32 cellular contexts compared by ENCODE assay signal in the genomic region with DNA sequence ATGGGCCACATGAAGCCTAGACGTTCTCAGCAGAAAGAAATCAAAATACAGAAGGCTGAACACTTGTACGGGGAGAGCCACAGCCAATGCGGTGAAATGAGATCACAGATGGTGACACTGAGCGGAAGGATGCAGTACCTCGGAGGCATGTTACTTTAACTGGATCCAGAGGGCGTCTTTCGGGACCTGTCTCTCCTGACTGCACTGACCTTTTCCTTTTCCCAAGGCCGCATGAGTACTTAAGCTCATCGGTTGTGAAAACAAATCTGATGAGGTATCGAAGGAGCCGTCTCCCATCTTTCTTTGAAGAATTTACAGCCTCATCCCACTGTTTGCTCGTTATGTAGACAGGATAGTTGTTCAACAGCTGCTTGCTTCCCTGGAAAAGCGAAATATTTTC. TPM values are rescaled to one million over a fixed set of nuclear protein-coding genes. Genes with fewer than 3 reads are reported as not detected.
"Had no signal": no experiment of that assay in that cellular context is flagged by ENCODE, and none has a peak within 500 bp of the region (broad histone marks: within the 10 kb centered on the region; RNA-seq: fewer than 3 reads in every experiment).

No MANE protein-coding gene starts in this region.

- ATAC-seq: effector memory CD8-positive, alpha-beta T cell; gastroesophageal sphincter; left ventricle myocardium superior; pancreas; upper lobe of right lung had no signal

- H3K27ac ChIP-seq: ascending aorta, gastroesophageal sphincter, pancreas, prostate gland, suprapubic skin, tibial artery, upper lobe of right lung had no signal

- H3K9me3 Mint-ChIP-seq: activated CD4-positive, alpha-beta memory T cell treated with anti-CD3 and anti-CD28 coated beads, Interleukin-2, amount 10 ng/mL, durations not matched to agents 7 days and 5 days; activated CD4-positive, alpha-beta T cell treated with anti-CD3 and anti-CD28 coated beads, Interleukin-2, amount 10 ng/mL, durations not matched to agents 7 days and 5 days; activated naive CD4-positive, alpha-beta T cell treated with anti-CD3 and anti-CD28 coated beads, Interleukin-2, amount 10 ng/mL, durations not matched to agents 7 days and 5 days; activated naive CD8-positive, alpha-beta T cell treated with anti-CD3 and anti-CD28 coated beads, Interleukin-2, amount 10 ng/mL, durations not matched to agents 7 days and 5 days; activated T-cell treated with anti-CD3 and anti-CD28 coated beads, Interleukin-2, amount 50 U/mL, for 24 hours; brain; naive B cell; nephron progenitor cell; T-helper 1 cell treated with Interleukin-12 subunit alpha and Interleukin-12 subunit beta and Interleukin-4 antibody, amounts not matched to agents 30 μg/mL and 1 μg/mL, for 36 hours had no signal

- H3K27me3 ChIP-seq: ascending aorta, upper lobe of right lung had no signal

- H3K36me3 Mint-ChIP-seq: activated naive CD4-positive, alpha-beta T cell treated with anti-CD3 and anti-CD28 coated beads, Interleukin-2, amount 10 ng/mL, durations not matched to agents 7 days and 5 days; activated naive CD8-positive, alpha-beta T cell treated with anti-CD3 and anti-CD28 coated beads, Interleukin-2, amount 10 ng/mL, durations not matched to agents 7 days and 5 days had no signal

- H3K4me1 Mint-ChIP-seq: activated CD4-positive, alpha-beta memory T cell treated with anti-CD3 and anti-CD28 coated beads, Interleukin-2, amount 10 ng/mL, durations not matched to agents 7 days and 5 days; activated CD4-positive, alpha-beta T cell treated with anti-CD3 and anti-CD28 coated beads, Interleukin-2, amount 10 ng/mL, durations not matched to agents 7 days and 5 days; activated naive CD4-positive, alpha-beta T cell treated with anti-CD3 and anti-CD28 coated beads, Interleukin-2, amount 10 ng/mL, durations not matched to agents 7 days and 5 days; activated naive CD8-positive, alpha-beta T cell treated with anti-CD3 and anti-CD28 coated beads, Interleukin-2, amount 10 ng/mL, durations not matched to agents 7 days and 5 days; brain had no signal

- H3K36me3 ChIP-seq: ascending aorta, gastroesophageal sphincter, pancreas, prostate gland, suprapubic skin, tibial artery, upper lobe of right lung had no signal

- DNase-seq: activated CD4-positive, alpha-beta memory T cell treated with anti-CD3 and anti-CD28 coated beads, Interleukin-2, amount 10 ng/mL, durations not matched to agents 7 days and 5 days; activated CD4-positive, alpha-beta T cell treated with anti-CD3 and anti-CD28 coated beads for 1 hour; activated CD4-positive, alpha-beta T cell treated with anti-CD3 and anti-CD28 coated beads, Interleukin-2, amount 10 ng/mL, durations not matched to agents 7 days and 5 days; activated CD8-positive, alpha-beta memory T cell treated with anti-CD3 and anti-CD28 coated beads, Interleukin-2, amount 50 U/mL, for 48 hours; activated gamma-delta T cell; activated naive CD4-positive, alpha-beta T cell treated with anti-CD3 and anti-CD28 coated beads, Interleukin-2, amount 10 ng/mL, durations not matched to agents 7 days and 5 days; activated naive CD8-positive, alpha-beta T cell treated with anti-CD3 and anti-CD28 coated beads, Interleukin-2, amount 10 ng/mL, durations not matched to agents 7 days and 5 days; activated T-cell treated with anti-CD3 and anti-CD28 coated beads, Interleukin-2, amount 50 U/mL, for 24 hours; cortex of kidney; effector memory CD8-positive, alpha-beta T cell; head of caudate nucleus; hippocampal formation; kidney glomerular epithelial cell; left ventricle myocardium superior; naive B cell; nephron progenitor cell; pancreas; stimulated activated CD4-positive, alpha-beta T cell treated with anti-CD3 and anti-CD28 coated beads, Interleukin-15, amount 100 ng/mL, for 24 hours; stimulated activated CD4-positive, alpha-beta T cell treated with anti-CD3 and anti-CD28 coated beads, Interleukin-2, amount 100 ng/mL, for 24 hours; stimulated activated naive CD4-positive, alpha-beta T cell; T1000; tibial artery; upper lobe of right lung had no signal

- H3K4me3 Mint-ChIP-seq: activated CD4-positive, alpha-beta memory T cell treated with anti-CD3 and anti-CD28 coated beads, Interleukin-2, amount 10 ng/mL, durations not matched to agents 7 days and 5 days; activated CD4-positive, alpha-beta T cell treated with anti-CD3 and anti-CD28 coated beads, Interleukin-2, amount 10 ng/mL, durations not matched to agents 7 days and 5 days; activated naive CD4-positive, alpha-beta T cell treated with anti-CD3 and anti-CD28 coated beads, Interleukin-2, amount 10 ng/mL, durations not matched to agents 7 days and 5 days; activated naive CD8-positive, alpha-beta T cell treated with anti-CD3 and anti-CD28 coated beads, Interleukin-2, amount 10 ng/mL, durations not matched to agents 7 days and 5 days; activated T-cell treated with anti-CD3 and anti-CD28 coated beads, Interleukin-2, amount 50 U/mL, for 24 hours; brain; effector memory CD8-positive, alpha-beta T cell; naive B cell; nephron progenitor cell; T-helper 1 cell treated with Interleukin-12 subunit alpha and Interleukin-12 subunit beta and Interleukin-4 antibody, amounts not matched to agents 30 μg/mL and 1 μg/mL, for 36 hours had no signal

- H3K9me3 ChIP-seq: ascending aorta, gastroesophageal sphincter, pancreas, prostate gland, suprapubic skin, tibial artery, upper lobe of right lung had no signal

- H3K4me3 ChIP-seq: ascending aorta, gastroesophageal sphincter, pancreas, prostate gland, suprapubic skin, tibial artery, upper lobe of right lung had no signal

- H3K27me3 Mint-ChIP-seq: activated CD4-positive, alpha-beta T cell treated with anti-CD3 and anti-CD28 coated beads, Interleukin-2, amount 10 ng/mL, durations not matched to agents 7 days and 5 days; activated T-cell treated with anti-CD3 and anti-CD28 coated beads, Interleukin-2, amount 50 U/mL, for 24 hours; naive B cell had no signal

- H3K27ac Mint-ChIP-seq: activated CD4-positive, alpha-beta memory T cell treated with anti-CD3 and anti-CD28 coated beads, Interleukin-2, amount 10 ng/mL, durations not matched to agents 7 days and 5 days; activated CD4-positive, alpha-beta T cell treated with anti-CD3 and anti-CD28 coated beads, Interleukin-2, amount 10 ng/mL, durations not matched to agents 7 days and 5 days; activated naive CD4-positive, alpha-beta T cell treated with anti-CD3 and anti-CD28 coated beads, Interleukin-2, amount 10 ng/mL, durations not matched to agents 7 days and 5 days; activated naive CD8-positive, alpha-beta T cell treated with anti-CD3 and anti-CD28 coated beads, Interleukin-2, amount 10 ng/mL, durations not matched to agents 7 days and 5 days; activated T-cell treated with anti-CD3 and anti-CD28 coated beads, Interleukin-2, amount 50 U/mL, for 24 hours; brain; effector memory CD8-positive, alpha-beta T cell; naive B cell; nephron progenitor cell; T-helper 1 cell treated with Interleukin-12 subunit alpha and Interleukin-12 subunit beta and Interleukin-4 antibody, amounts not matched to agents 30 μg/mL and 1 μg/mL, for 36 hours had no signal

- H3K4me1 ChIP-seq: ascending aorta, gastroesophageal sphincter, pancreas, prostate gland, suprapubic skin, tibial artery, upper lobe of right lung had no signal

RNA-seq across cellular contexts. Expression of a gene that starts 32.5 kb away (rescaled TPM):
- total RNA-seq: ascending aorta, cardiac septum, chondrocyte, fibroblast of villous mesenchyme, left ventricle myocardium superior, suprapubic skin had no signal
- polyA plus RNA-seq: pancreas had no signal
